In the genomic region with DNA sequence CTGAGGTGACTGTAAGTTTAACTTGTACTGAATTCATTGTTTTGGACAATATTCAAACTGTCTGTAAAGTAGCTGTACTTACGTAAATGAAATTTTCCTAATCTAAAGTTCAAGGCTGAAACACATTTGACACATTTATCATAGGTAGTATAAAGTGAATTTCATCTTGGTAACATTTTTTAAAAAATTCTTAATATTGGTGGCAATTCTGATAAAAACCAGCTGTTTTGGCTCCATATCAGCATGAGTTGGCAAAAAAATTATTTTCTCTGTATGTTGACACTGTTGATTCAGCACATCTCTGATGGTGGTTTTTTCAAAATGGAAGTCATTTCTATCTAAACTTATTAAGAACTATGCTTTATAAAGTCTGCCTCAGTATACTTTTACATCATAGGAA, we compare ENCODE assay signal across 2 cellular contexts.
A peak's percentile ranks its signal among the peaks of the same experiment; 100 is the strongest.
TF ChIP-seq lines count a peak whose summit lies in the region.

No MANE protein-coding gene starts in this region.

TF ChIP-seq in HepG2, 621 proteins besides CTCF, POLR2A, EP300 and RAD21 (continued from another document):
- TF ChIP-seq, protein P1, sequence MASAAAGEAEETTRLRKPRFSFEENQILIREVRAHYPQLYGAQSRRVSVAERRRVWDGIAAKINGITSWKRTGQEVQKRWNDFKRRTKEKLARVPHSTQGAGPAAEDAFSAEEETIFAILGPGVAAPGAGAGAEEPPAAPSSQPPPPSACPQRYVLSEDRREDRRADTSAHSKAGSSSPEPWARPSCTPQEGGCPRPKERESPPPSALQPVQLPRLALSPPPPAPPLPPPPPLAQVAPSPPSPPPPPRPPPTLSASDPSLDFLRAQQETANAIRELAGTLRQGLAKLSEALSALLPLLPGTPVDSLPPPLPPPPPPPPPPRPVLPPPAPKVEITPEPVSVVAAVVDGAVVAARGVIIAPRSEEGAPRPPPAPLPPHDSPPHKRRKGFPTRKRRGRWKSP (CRISPR knock-in tag; IDR thresholded peaks at IDR 0.05): no peak
TF ChIP-seq in HepG2: peak in this region for 3.

TF ChIP-seq in K562, 482 proteins besides CTCF, POLR2A, EP300 and RAD21 (continued from another document and continues in another):
- TF ChIP-seq REST (CRISPR knock-in tag; IDR thresholded peaks at IDR 0.05; ENCODE audit: low read depth) (no peak), BACH1 (tag; IDR thresholded peaks at IDR 0.05) (peak; percentile 92), YY1 (IDR thresholded peaks at IDR 0.05; ENCODE audit: borderline replicate concordance in 1 of 3, control insufficient read depth in 1 of 3, extremely low read depth in 1 of 3, insufficient read depth in 3 of 3, insufficient read length in 1 of 3, insufficient replicate concordance in 2 of 3, low read depth in 1 of 3, low read length in 2 of 3) (peak in 1 of 3 experiments; percentile 13), RBM34 (IDR thresholded peaks at IDR 0.05; ENCODE audit: borderline replicate concordance, insufficient read depth, low read length) (no peak), FOSL1 (tag; conservative IDR thresholded peaks at IDR 0.05) (no peak; the same call in 1 of the 2 replicates), IFI16 (CRISPR knock-in tag; IDR thresholded peaks at IDR 0.05) (no peak), ZNF764 (CRISPR knock-in tag; IDR thresholded peaks at IDR 0.05; ENCODE audit: low read depth) (no peak), RCOR1 (IDR thresholded peaks at IDR 0.05; ENCODE audit: borderline replicate concordance in 1 of 2, low read depth in 2 of 2, low read length in 2 of 2) (no peak), PREB (CRISPR knock-in tag; IDR thresholded peaks at IDR 0.05) (no peak), ARID3A (IDR thresholded peaks at IDR 0.05; ENCODE audit: borderline replicate concordance, low read depth, low read length) (0 out of 2 replicates have a peak, but pooled peaks have one; percentile 36), NR4A1 (CRISPR knock-in tag; IDR thresholded peaks at IDR 0.05) (no peak), NR4A1 (tag; IDR thresholded peaks at IDR 0.05) (no peak), KAT8 (IDR thresholded peaks at IDR 0.05; ENCODE audit: low read depth) (no peak), GTF2B (IDR thresholded peaks at IDR 0.05; ENCODE audit: extremely low read depth, insufficient read length) (no peak), ZNF655 (CRISPR knock-in tag; IDR thresholded peaks at IDR 0.05) (no peak), ZNF592 (IDR thresholded peaks at IDR 0.05) (peak; percentile 86), ZNF696 (CRISPR knock-in tag; conservative IDR thresholded peaks at IDR 0.05) (no peak), SRSF1 (IDR thresholded peaks at IDR 0.05; ENCODE audit: low read depth, low read length) (no peak), HEY1 (CRISPR knock-in tag; IDR thresholded peaks at IDR 0.05; ENCODE audit: borderline replicate concordance) (no peak)
- TF ChIP-seq, protein P2, sequence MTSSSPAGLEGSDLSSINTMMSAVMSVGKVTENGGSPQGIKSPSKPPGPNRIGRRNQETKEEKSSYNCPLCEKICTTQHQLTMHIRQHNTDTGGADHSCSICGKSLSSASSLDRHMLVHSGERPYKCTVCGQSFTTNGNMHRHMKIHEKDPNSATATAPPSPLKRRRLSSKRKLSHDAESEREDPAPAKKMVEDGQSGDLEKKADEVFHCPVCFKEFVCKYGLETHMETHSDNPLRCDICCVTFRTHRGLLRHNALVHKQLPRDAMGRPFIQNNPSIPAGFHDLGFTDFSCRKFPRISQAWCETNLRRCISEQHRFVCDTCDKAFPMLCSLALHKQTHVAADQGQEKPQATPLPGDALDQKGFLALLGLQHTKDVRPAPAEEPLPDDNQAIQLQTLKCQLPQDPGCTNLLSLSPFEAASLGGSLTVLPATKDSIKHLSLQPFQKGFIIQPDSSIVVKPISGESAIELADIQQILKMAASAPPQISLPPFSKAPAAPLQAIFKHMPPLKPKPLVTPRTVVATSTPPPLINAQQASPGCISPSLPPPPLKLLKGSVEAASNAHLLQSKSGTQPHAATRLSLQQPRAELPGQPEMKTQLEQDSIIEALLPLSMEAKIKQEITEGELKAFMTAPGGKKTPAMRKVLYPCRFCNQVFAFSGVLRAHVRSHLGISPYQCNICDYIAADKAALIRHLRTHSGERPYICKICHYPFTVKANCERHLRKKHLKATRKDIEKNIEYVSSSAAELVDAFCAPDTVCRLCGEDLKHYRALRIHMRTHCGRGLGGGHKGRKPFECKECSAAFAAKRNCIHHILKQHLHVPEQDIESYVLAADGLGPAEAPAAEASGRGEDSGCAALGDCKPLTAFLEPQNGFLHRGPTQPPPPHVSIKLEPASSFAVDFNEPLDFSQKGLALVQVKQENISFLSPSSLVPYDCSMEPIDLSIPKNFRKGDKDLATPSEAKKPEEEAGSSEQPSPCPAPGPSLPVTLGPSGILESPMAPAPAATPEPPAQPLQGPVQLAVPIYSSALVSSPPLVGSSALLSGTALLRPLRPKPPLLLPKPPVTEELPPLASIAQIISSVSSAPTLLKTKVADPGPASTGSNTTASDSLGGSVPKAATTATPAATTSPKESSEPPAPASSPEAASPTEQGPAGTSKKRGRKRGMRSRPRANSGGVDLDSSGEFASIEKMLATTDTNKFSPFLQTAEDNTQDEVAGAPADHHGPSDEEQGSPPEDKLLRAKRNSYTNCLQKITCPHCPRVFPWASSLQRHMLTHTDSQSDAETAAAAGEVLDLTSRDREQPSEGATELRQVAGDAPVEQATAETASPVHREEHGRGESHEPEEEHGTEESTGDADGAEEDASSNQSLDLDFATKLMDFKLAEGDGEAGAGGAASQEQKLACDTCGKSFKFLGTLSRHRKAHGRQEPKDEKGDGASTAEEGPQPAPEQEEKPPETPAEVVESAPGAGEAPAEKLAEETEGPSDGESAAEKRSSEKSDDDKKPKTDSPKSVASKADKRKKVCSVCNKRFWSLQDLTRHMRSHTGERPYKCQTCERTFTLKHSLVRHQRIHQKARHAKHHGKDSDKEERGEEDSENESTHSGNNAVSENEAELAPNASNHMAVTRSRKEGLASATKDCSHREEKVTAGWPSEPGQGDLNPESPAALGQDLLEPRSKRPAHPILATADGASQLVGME (CRISPR knock-in tag; IDR thresholded peaks at IDR 0.05): no peak
- TF ChIP-seq, protein P3, sequence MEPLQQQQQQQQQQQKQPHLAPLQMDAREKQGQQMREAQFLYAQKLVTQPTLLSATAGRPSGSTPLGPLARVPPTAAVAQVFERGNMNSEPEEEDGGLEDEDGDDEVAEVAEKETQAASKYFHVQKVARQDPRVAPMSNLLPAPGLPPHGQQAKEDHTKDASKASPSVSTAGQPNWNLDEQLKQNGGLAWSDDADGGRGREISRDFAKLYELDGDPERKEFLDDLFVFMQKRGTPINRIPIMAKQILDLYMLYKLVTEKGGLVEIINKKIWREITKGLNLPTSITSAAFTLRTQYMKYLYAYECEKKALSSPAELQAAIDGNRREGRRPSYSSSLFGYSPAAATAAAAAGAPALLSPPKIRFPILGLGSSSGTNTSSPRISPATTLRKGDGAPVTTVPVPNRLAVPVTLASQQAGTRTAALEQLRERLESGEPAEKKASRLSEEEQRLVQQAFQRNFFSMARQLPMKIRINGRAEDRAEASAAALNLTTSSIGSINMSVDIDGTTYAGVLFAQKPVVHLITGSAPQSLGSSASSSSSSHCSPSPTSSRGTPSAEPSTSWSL (CRISPR knock-in tag; IDR thresholded peaks at IDR 0.05; ENCODE audit: borderline replicate concordance): no peak
- TF ChIP-seq, protein P4, sequence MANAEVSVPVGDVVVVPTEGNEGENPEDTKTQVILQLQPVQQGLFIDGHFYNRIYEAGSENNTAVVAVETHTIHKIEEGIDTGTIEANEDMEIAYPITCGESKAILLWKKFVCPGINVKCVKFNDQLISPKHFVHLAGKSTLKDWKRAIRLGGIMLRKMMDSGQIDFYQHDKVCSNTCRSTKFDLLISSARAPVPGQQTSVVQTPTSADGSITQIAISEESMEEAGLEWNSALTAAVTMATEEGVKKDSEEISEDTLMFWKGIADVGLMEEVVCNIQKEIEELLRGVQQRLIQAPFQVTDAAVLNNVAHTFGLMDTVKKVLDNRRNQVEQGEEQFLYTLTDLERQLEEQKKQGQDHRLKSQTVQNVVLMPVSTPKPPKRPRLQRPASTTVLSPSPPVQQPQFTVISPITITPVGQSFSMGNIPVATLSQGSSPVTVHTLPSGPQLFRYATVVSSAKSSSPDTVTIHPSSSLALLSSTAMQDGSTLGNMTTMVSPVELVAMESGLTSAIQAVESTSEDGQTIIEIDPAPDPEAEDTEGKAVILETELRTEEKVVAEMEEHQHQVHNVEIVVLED (CRISPR knock-in tag; IDR thresholded peaks at IDR 0.05): no peak
